In genomic region chr3:122577409-122578028, GRCh38 we compare ENCODE assay signal across 8 cellular contexts. TPM values are rescaled to one million over a fixed set of nuclear protein-coding genes. Genes with fewer than 3 reads are reported as not detected.
DNase-seq lines count a peak whose midpoint lies in the region; ATAC-seq, FAIRE-seq and TF ChIP-seq lines count a peak whose summit lies in the region.

Gene PARP15 (plus strand): TSS chr3:122577650. CDS start chr3:122577668, 18 bp downstream.

- peaks cover 18 to 78% (median 44%) of the 10 kb centered on the region in 4 donors for H3K4me1 Mint-ChIP-seq in naive thymus-derived CD8-positive, alpha-beta T cell

- H3K4me3 Mint-ChIP-seq in naive thymus-derived CD8-positive, alpha-beta T cell = peak within 1 kb of the TSS; percentile 96 to 100 (median 99)

- peaks cover 16% of the 10 kb centered on the region for H3K27me3 ChIP-seq in ectodermal cell (ENCODE audit: control insufficient read depth, insufficient read depth, low read length, poor library complexity, severe bottlenecking)
- no peaks in the 10 kb centered on the region for H3K27me3 ChIP-seq in vagina

- no peak for TF ChIP-seq POLR2A in vagina (IDR thresholded peaks at IDR 0.05)

- H3K9me3 ChIP-seq in ectodermal cell (ENCODE audit: control insufficient read depth, low read length) = peaks cover 3% of the 10 kb centered on the region
- H3K9me3 ChIP-seq in vagina = peaks cover 5% of the 10 kb centered on the region

- ATAC-seq in naive thymus-derived CD8-positive, alpha-beta T cell = peak; percentile 80 to 81
- ATAC-seq in HG03135 (IDR thresholded peaks at IDR 0.05; ENCODE audit: unreplicated experiment) = no peak

- TF ChIP-seq CTCF in GM10248 (IDR thresholded peaks at IDR 0.05; ENCODE audit: control extremely low read depth, extremely low read depth, low read depth, missing control alignments) (peak; percentile 12), vagina (IDR thresholded peaks at IDR 0.05) (no peak)

- 61 to 71% methylated on average over 38 to 40 of the region's 40 CpGs for WGBS in ectodermal cell, 2 experiments

- H3K9me3 Mint-ChIP-seq in naive thymus-derived CD8-positive, alpha-beta T cell = peaks cover 3 to 18% (median 14%) of the 10 kb centered on the region in 9 donors

- DNase-seq in GM10248 (ENCODE audit: extremely low spot score) (peak; percentile 47), T-helper 9 cell (peak; percentile 11), vagina (ENCODE audit: extremely low spot score in 2 of 2) (no peak), H4 (ENCODE audit: low spot score) (no peak), GM19239 (ENCODE audit: insufficient read length, low spot score) (no peak)
- peak; percentile 11 to 64 (median 36) for DNase-seq in naive thymus-derived CD8-positive, alpha-beta T cell

- H3K4me3 ChIP-seq in ectodermal cell (ENCODE audit: insufficient read depth, low read depth, low read length) (peak within 1 kb of the TSS; percentile 27), vagina (peak within 1 kb of the TSS; percentile 46 to 68)

- peaks cover 17 to 24% (median 23%) of the 10 kb centered on the region in 3 donors for H3K36me3 Mint-ChIP-seq in naive thymus-derived CD8-positive, alpha-beta T cell

- H3K27ac Mint-ChIP-seq in naive thymus-derived CD8-positive, alpha-beta T cell = peak within 1 kb of the TSS; percentile 95 to 100 (median 97)

- no peak within 1 kb of the TSS for H3K27ac ChIP-seq in ectodermal cell (ENCODE audit: insufficient read depth, low read depth, low read length, poor library complexity, severe bottlenecking)
- no peak within 1 kb of the TSS for H3K27ac ChIP-seq in vagina

- H3K36me3 ChIP-seq in ectodermal cell (ENCODE audit: control insufficient read depth, insufficient read depth, low read length) = no peaks in the 10 kb centered on the region
- H3K36me3 ChIP-seq in vagina = no peaks in the 10 kb centered on the region

- no peaks in the 10 kb centered on the region for H3K27me3 Mint-ChIP-seq in naive thymus-derived CD8-positive, alpha-beta T cell

- FAIRE-seq in GM19239 (lab: Jason Lieb, UNC) = no peak

- POLR2A ChIA-PET in GM10248 (lab: Yijun Ruan, JAX) = no interaction called here
- POLR2A ChIA-PET in naive thymus-derived CD8-positive, alpha-beta T cell (lab: Charles Lee) = interaction anchor here (0.6 to 3.4 kb wide), 7 partner anchors 9 to 161 kb away, joined by 3 to 29 read pairs (median 3); partner anchors contain the start of genes DTX3L and PARP9

- no peaks in the 10 kb centered on the region for H3K4me1 ChIP-seq in ectodermal cell (ENCODE audit: control insufficient read depth, insufficient read depth, low read length)
- peaks cover 11% of the 10 kb centered on the region for H3K4me1 ChIP-seq in vagina

- intact Hi-C loops in vagina (cut with DNase I) = no loop called here

- CTCF ChIA-PET in GM10248 (lab: Yijun Ruan, JAX) = interaction anchor here (1.4 to 2.8 kb wide), 4 partner anchors 13 to 102 kb away, joined by 5 to 19 read pairs (median 7); partner anchors contain the start of genes DTX3L and PARP9

RNA-seq across cellular contexts. Expression of gene PARP15, which starts in this region (rescaled TPM):
- polyA plus RNA-seq in ectodermal cell (2013, experiment 1 of 4) = not detected
- polyA plus RNA-seq in ectodermal cell (2013, experiment 2 of 4) = not detected
- polyA plus RNA-seq in ectodermal cell (2013, experiment 3 of 4) = not detected
- not detected for polyA plus RNA-seq in ectodermal cell (2013, experiment 4 of 4)
- total RNA-seq in naive thymus-derived CD8-positive, alpha-beta T cell = 10 to 100 TPM; 56.9 to 61.9 TPM
- 1 to 10 TPM; 5.4 to 8.4 (median 6.9) TPM for polyA plus RNA-seq in naive thymus-derived CD8-positive, alpha-beta T cell
- total RNA-seq in vagina = 5.9 TPM
- total RNA-seq in H4 (2014; rRNA removed; shearing (Covaris generic)) = not detected in 2 replicates

Comparison
In these comparisons a context has a peak if more than half of its experiments do, and no peak if none do; other contexts are left out.
1. DNase-seq: peak in GM10248 (single experiment), T-helper 9 cell (single experiment) and naive thymus-derived CD8-positive, alpha-beta T cell (10 of 10); none in vagina (0 of 2), H4 (single experiment) and GM19239 (single experiment).